Comparison of ENCODE assay signal across 1 cellular context in genomic region chr11:8964324-8965320, GRCh38.
TF ChIP-seq lines count a peak whose summit lies in the region.

TSS of gene TMEM9B (minus strand) at chr11:8964442. CDS start at chr11:8964313, 129 bp downstream.

TF ChIP-seq in Ishikawa, 13 proteins besides CTCF, POLR2A, EP300 and RAD21 (continued from another document):
- no peak for TF ChIP-seq REST (IDR thresholded peaks at IDR 0.05; ENCODE audit: low read depth)
